Comparison of ENCODE assay signal across 7 cellular contexts in the genomic region with DNA sequence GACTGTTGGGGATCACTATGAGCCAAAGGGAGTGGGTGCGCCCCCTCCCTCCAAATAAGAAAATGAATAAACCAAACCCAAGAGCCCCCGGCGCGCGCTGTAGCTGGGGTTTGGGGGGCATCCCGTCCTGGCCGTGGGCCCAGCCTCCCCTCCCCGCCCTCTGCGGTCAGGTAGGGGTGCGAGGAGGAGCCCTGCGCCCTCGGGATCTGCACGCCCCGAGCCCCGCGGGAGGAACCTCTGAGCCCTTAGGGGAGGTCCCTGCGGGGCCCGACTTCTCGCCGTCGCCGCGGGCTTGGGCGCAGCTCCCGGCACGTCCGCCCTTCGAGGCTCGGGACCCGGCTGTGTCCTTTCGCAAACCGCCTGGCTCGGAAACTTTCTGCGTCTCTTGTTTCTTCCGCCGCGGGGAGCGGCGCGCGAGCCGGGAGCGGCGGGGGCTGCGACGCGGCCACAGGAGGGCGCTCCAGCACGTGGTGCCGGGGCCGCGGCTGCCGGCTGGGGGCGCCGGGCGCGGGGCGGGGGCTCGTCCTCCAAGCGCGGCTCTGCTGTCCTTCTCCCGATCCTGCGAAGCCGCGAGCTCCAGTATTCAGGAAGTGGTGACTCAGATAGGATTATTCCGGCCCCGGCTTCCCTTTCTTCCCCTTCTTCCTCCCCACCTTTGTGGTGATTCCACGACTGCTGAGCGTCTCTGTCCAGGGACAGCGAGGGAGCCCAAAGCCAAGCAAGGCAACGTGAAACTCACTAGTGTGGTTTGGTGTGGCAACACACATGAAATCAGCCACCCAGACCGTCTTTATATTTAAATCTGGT. TPM values are rescaled to one million over a fixed set of nuclear protein-coding genes. Genes with fewer than 3 reads are reported as not detected.
DNase-seq lines count a peak whose midpoint lies in the region; ATAC-seq and TF ChIP-seq lines count a peak whose summit lies in the region.

No MANE protein-coding gene starts in this region.

- H3K36me3 ChIP-seq in duodenal mucosa (ENCODE audit: control insufficient read depth in 1 of 2, insufficient read depth in 2 of 2, low read length in 2 of 2) (no peaks in the 10 kb centered on the region), lung (ENCODE audit: control insufficient read depth in 2 of 2, insufficient read depth in 2 of 2, low read length in 2 of 2) (no peaks in the 10 kb centered on the region)

- peak; percentile 60 for DNase-seq in NCI-H510A (lab: John Stamatoyannopoulos, UW)
- peak; percentile 77 to 81 for DNase-seq in activated CD4-positive, alpha-beta T cell treated with anti-CD3 and anti-CD28 coated beads, Interleukin-2, amount 50 U/mL, for 48 hours
- DNase-seq in lung (ENCODE audit: low spot score), result peak; percentile 71
- DNase-seq in stimulated activated CD4-positive, alpha-beta T cell treated with anti-CD3 and anti-CD28 coated beads, TNF-alpha, amount 100 ng/mL, for 1 hour (ENCODE audit: low read depth in 3 of 3, low spot score in 1 of 3), result peak; percentile 50 to 72 (median 69)

- H3K4me3 ChIP-seq in GM12875 (ENCODE audit: low read depth, low read length) (peak overlapping the region; percentile 60), duodenal mucosa (ENCODE audit: low read depth in 1 of 2, low read length in 2 of 2) (peak overlapping the region; percentile 80 to 84), lung (peak overlapping the region; percentile 75)

- H3K27me3 ChIP-seq in duodenal mucosa (ENCODE audit: control insufficient read depth in 1 of 2, insufficient read depth in 2 of 2, low read length in 2 of 2), result no peaks in the 10 kb centered on the region
- H3K27me3 ChIP-seq in lung (ENCODE audit: control insufficient read depth, insufficient read depth), result no peaks in the 10 kb centered on the region

- H3K27ac ChIP-seq in duodenal mucosa (ENCODE audit: low read depth, low read length) (peak overlapping the region; percentile 78), lung (ENCODE audit: low read depth in 1 of 2, low read length in 1 of 2) (peak overlapping the region; percentile 91 to 92)

- ATAC-seq in HG03139 (IDR thresholded peaks at IDR 0.05; ENCODE audit: unreplicated experiment) (peak; percentile 26), lung (ENCODE audit: insufficient read depth, low FRiP score) (peak; percentile 79)

- 0 to 1% methylated on average over 64 to 72 of the region's 72 CpGs for whole genome bisulfite sequencing in lung, 2 donors

- H3K9me3 ChIP-seq in duodenal mucosa (ENCODE audit: control insufficient read depth in 1 of 2, low read length in 2 of 2) (no peaks in the 10 kb centered on the region), lung (ENCODE audit: control insufficient read depth in 2 of 2, insufficient read depth in 1 of 2, low read length in 1 of 2) (peaks cover 0 to 1% of the 10 kb centered on the region in 2 donors)

- TF ChIP-seq CTCF in GM12875 (IDR thresholded peaks at IDR 0.05; ENCODE audit: borderline replicate concordance, insufficient read depth, low read depth, low read length) (peak; percentile 78), lung (IDR thresholded peaks at IDR 0.05; ENCODE audit: control extremely low read depth, extremely low read depth) (peak; percentile 74)

- H3K9ac ChIP-seq in duodenal mucosa (ENCODE audit: low read depth in 1 of 2, low read length in 2 of 2), result peak overlapping the region; percentile 45 to 73

- H3K4me1 ChIP-seq in duodenal mucosa (ENCODE audit: control insufficient read depth in 1 of 2, insufficient read depth in 2 of 2, low read length in 2 of 2), result peaks cover 9 to 13% of the 10 kb centered on the region in 2 donors
- peaks cover 0 to 2% of the 10 kb centered on the region in 2 donors for H3K4me1 ChIP-seq in lung (ENCODE audit: control insufficient read depth in 2 of 2, insufficient read depth in 2 of 2, low read length in 2 of 2)

RNA-seq across cellular contexts. Expression of a gene that starts 1.6 kb away (rescaled TPM):
- 10 to 100 TPM; 17.7 to 21.1 TPM for total RNA-seq in lung
- 10 to 100 TPM in 1 of 2 donors, 1 to 10 TPM in 1; 8.0 to 12.8 TPM for polyA plus RNA-seq in lung

RNA-seq across cellular contexts. Expression of a gene that starts 12.3 kb away (rescaled TPM):
- 10 to 100 TPM; 43.4 to 47.8 TPM for total RNA-seq in lung
- 10 to 100 TPM; 27.3 to 31.0 TPM for polyA plus RNA-seq in lung

Comparison
In these comparisons a context has a peak if more than half of its experiments do, and no peak if none do; other contexts are left out.
1. Peak in every context shown above with its lines: DNase-seq, ATAC-seq, H3K4me3 ChIP-seq and H3K27ac ChIP-seq.